ENCODE assay signal across 9 cellular contexts in genomic region chr7:151349507-151349853, GRCh38. TPM values are rescaled to one million over a fixed set of nuclear protein-coding genes. Genes with fewer than 3 reads are reported as not detected.
DNase-seq lines count a peak whose midpoint lies in the region; ATAC-seq and TF ChIP-seq lines count a peak whose summit lies in the region.
"Had no signal": no experiment of that assay in that cellular context is flagged by ENCODE, and none has a peak within 500 bp of the region (broad histone marks: within the 10 kb centered on the region; RNA-seq: fewer than 3 reads in every experiment).

No MANE protein-coding gene starts in this region.

- H3K27me3 ChIP-seq in SU-DHL-6 (ENCODE audit: low read length) = no peaks in the 10 kb centered on the region

- H3K9me3 ChIP-seq in SU-DHL-6 (ENCODE audit: insufficient read depth, low read length) (no peaks in the 10 kb centered on the region), mucosa of descending colon (no peaks in the 10 kb centered on the region)

- H3K4me1 ChIP-seq in mucosa of descending colon (ENCODE audit: low read depth) = peaks cover 26% of the 10 kb centered on the region

- intact Hi-C loops in mucosa of descending colon (cut with DNase I, micrococcal nuclease) = no loop called here

- no peak for TF ChIP-seq CTCF in SU-DHL-6 (IDR thresholded peaks at IDR 0.05; ENCODE audit: insufficient read depth, low read length, poor library complexity, severe bottlenecking)
- no peak for TF ChIP-seq CTCF in mucosa of descending colon (IDR thresholded peaks at IDR 0.05)

- ATAC-seq in GM18517 (IDR thresholded peaks at IDR 0.05; ENCODE audit: unreplicated experiment) = peak; percentile 41
- ATAC-seq in HG02610 (IDR thresholded peaks at IDR 0.05; ENCODE audit: unreplicated experiment) = peak; percentile 41
- ATAC-seq in mucosa of descending colon = peak; percentile 68

- DNase-seq in mucosa of descending colon (peak; percentile 45 to 62 (median 57)), activated gamma-delta T cell (lab: John Stamatoyannopoulos, UW) (no peak), GDM1 (lab: John Stamatoyannopoulos, UW) (no peak), dedifferentiated amniotic fluid mesenchymal stem cell (ENCODE audit: extremely low spot score) (no peak), GM19238 (ENCODE audit: insufficient read length, low spot score) (no peak)

- H3K79me2 ChIP-seq in SU-DHL-6 (ENCODE audit: insufficient read depth, low read length) = no peaks in the 10 kb centered on the region

- peak overlapping the region; percentile 22 for H2AFZ ChIP-seq in SU-DHL-6 (ENCODE audit: low read depth, low read length, severe bottlenecking)

- peak overlapping the region; percentile 87 for H3K27ac ChIP-seq in SU-DHL-6 (ENCODE audit: low read depth, low read length)
- H3K27ac ChIP-seq: epithelial cell of prostate had no signal

- no peaks in the 10 kb centered on the region for H3K9me2 ChIP-seq in SU-DHL-6 (replicated peaks; ENCODE audit: insufficient read depth, low read length)

- no peaks in the 10 kb centered on the region for H4K20me1 ChIP-seq in SU-DHL-6 (ENCODE audit: low read depth, low read length)

- H3K4me3 ChIP-seq in SU-DHL-6 (ENCODE audit: insufficient read depth, low read length, poor library complexity, severe bottlenecking) (peak overlapping the region; percentile 35), mucosa of descending colon (no peak overlapping the region)

- H3K36me3 ChIP-seq in SU-DHL-6 (ENCODE audit: low read length) (no peaks in the 10 kb centered on the region; the same call in 1 of the 2 replicates), mucosa of descending colon (ENCODE audit: low read depth) (peaks cover 8% of the 10 kb centered on the region)

- peaks cover 37% of the 10 kb centered on the region for H3F3A ChIP-seq in SU-DHL-6 (ENCODE audit: insufficient read depth)

- peak overlapping the region; percentile 66 for H3K4me2 ChIP-seq in SU-DHL-6 (ENCODE audit: low read depth, low read length, poor library complexity, severe bottlenecking)

- peak overlapping the region; percentile 55 for H3K9ac ChIP-seq in SU-DHL-6 (ENCODE audit: low read length)

RNA-seq across cellular contexts. Expression of gene NUB1, which starts 7.9 kb away (rescaled TPM):
- 10 to 100 TPM; 66.2 to 77.5 (median 76.9) TPM for total RNA-seq in mucosa of descending colon

Comparison
In these comparisons a context has a peak if more than half of its experiments do, and no peak if none do; other contexts are left out.
1. DNase-seq: peak in mucosa of descending colon (3 of 3); none in activated gamma-delta T cell (single experiment), GDM1 (single experiment), dedifferentiated amniotic fluid mesenchymal stem cell (single experiment) and GM19238 (single experiment).
2. Peak in every context shown above with its lines, with median percentiles within 50 percentile points of each other: ATAC-seq.